ENCODE assay signal across 10 cellular contexts in the genomic region with DNA sequence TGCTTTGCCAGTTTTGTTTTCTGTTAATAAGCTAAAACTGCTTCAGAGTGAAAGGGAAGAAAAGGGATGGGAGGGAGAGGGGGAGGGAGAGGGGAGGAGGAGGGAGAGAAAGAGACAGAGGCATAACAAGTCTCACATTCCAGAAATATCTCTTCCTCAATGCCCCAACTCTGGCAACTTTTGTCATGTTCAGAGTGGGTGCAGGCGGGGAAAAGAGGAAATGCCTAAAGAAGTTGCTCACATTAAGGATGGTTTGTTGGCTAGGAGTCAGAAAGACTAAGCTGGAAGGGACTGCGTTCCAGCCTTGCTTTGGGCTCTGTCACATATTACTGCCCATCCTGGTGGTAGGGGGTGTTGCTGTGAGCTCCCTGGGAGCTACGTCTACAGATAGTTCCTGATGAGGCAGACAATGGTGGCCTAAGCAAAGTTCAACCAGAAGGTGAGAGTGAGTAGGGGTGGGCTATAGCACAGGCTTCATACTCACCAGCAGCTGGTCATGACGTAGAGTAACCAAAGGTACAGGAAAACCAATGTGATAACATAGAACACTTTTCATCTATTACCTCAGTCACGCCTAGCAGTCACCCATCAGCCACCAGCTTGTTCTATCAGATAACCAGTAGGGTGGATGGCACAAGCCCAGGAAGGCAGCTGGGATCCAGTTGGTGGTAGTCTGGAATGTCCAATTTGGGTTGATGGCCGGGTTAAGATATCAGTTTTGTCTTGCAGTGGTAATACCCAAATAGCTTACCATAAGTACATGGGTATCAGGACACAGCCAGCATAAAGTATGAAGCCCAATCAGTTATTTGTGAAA. TPM values are rescaled to one million over a fixed set of nuclear protein-coding genes. Genes with fewer than 3 reads are reported as not detected.
DNase-seq lines count a peak whose midpoint lies in the region; TF ChIP-seq lines count a peak whose summit lies in the region.
"Had no signal": no experiment of that assay in that cellular context is flagged by ENCODE, and none has a peak within 500 bp of the region (broad histone marks: within the 10 kb centered on the region; RNA-seq: fewer than 3 reads in every experiment).

No MANE protein-coding gene starts in this region.

- H2AFZ ChIP-seq in PC-9: no peak overlapping the region

- intact Hi-C loops in PC-9 (cut with micrococcal nuclease; ENCODE audit: unreplicated experiment): no loop called here

- DNase-seq in DMS 273 (lab: John Stamatoyannopoulos, UW; ENCODE audit: unreplicated experiment): peak; percentile 32
- no peak for DNase-seq in DMS 273 treated with DMSO at 0.1 percent for 48 hours (lab: John Stamatoyannopoulos, UW)
- no peak for DNase-seq in PC-9
- no peak for DNase-seq in epithelial cell of proximal tubule (ENCODE audit: low read depth)
- DNase-seq in progenitor cell of endocrine pancreas (ENCODE audit: low spot score, unreplicated experiment): no peak
- no peak for DNase-seq in SJCRH30
- no peak for DNase-seq in nephron progenitor cell
- DNase-seq in NCI-H1436 treated with DMSO at 0.1 percent for 48 hours (lab: John Stamatoyannopoulos, UW): no peak
- DNase-seq: SIG-M5 had no signal

- H4K20me1 ChIP-seq in PC-9 (ENCODE audit: insufficient read depth): no peaks in the 10 kb centered on the region

- H3K36me3 Mint-ChIP-seq in progenitor cell of endocrine pancreas (ENCODE audit: insufficient read depth): peaks cover 6% of the 10 kb centered on the region
- H3K36me3 Mint-ChIP-seq in nephron progenitor cell (ENCODE audit: low read depth): peaks cover 14% of the 10 kb centered on the region

- H3K4me2 ChIP-seq in PC-9: peak overlapping the region; percentile 94

- H3K9me3 Mint-ChIP-seq in progenitor cell of endocrine pancreas (ENCODE audit: low read depth): no peaks in the 10 kb centered on the region
- no peaks in the 10 kb centered on the region for H3K9me3 Mint-ChIP-seq in nephron progenitor cell

- no peaks in the 10 kb centered on the region for H3K27me3 ChIP-seq in PC-9 (ENCODE audit: insufficient read depth, low read depth)
- no peaks in the 10 kb centered on the region for H3K27me3 ChIP-seq in SJCRH30

- no peak overlapping the region for H3K4me3 Mint-ChIP-seq in progenitor cell of endocrine pancreas (ENCODE audit: low read depth)
- no peak overlapping the region for H3K4me3 Mint-ChIP-seq in nephron progenitor cell

- no TSS peak for BruUV-seq in PC-9 (replicated peaks; lab: Mats Ljungman, UMichigan)

- H3K27me3 Mint-ChIP-seq in progenitor cell of endocrine pancreas (no peaks in the 10 kb centered on the region), nephron progenitor cell (ENCODE audit: low read depth, poor library complexity) (no peaks in the 10 kb centered on the region)

- TF ChIP-seq CTCF in PC-9 (conservative IDR thresholded peaks at IDR 0.05) (no peak), epithelial cell of proximal tubule (conservative IDR thresholded peaks at IDR 0.05; ENCODE audit: low read depth, low read length) (no peak), progenitor cell of endocrine pancreas (IDR thresholded peaks at IDR 0.05; ENCODE audit: unreplicated experiment) (no peak), nephron progenitor cell (IDR thresholded peaks at IDR 0.05) (no peak)

- no peaks in the 10 kb centered on the region for H3K9me2 ChIP-seq in PC-9 (ENCODE audit: insufficient read depth)

- peaks cover 41% of the 10 kb centered on the region for H3K79me2 ChIP-seq in PC-9 (ENCODE audit: low read depth)

- no peak overlapping the region for H3K4me3 ChIP-seq in PC-9
- peak overlapping the region; percentile 16 for H3K4me3 ChIP-seq in epithelial cell of proximal tubule (ENCODE audit: low read depth, low read length)
- no peak overlapping the region for H3K4me3 ChIP-seq in SJCRH30

- H3K4me1 Mint-ChIP-seq in progenitor cell of endocrine pancreas (ENCODE audit: low read depth): peaks cover 36% of the 10 kb centered on the region
- peaks cover 11% of the 10 kb centered on the region for H3K4me1 Mint-ChIP-seq in nephron progenitor cell

- POLR2A ChIA-PET in PC-9 (lab: Charles Lee; ENCODE audit: unreplicated experiment): interaction anchor here (0.6 kb wide), 2 partner anchors 28 to 466 kb away, joined by 3 read pairs; a partner anchor contains a TSS

- peaks cover 46% of the 10 kb centered on the region for H3K4me1 ChIP-seq in PC-9 (replicated peaks; ENCODE audit: insufficient read depth)
- H3K4me1 ChIP-seq in SJCRH30: peaks cover 10% of the 10 kb centered on the region

- H3K36me3 ChIP-seq in PC-9 (ENCODE audit: low read depth): 0 out of 2 replicates have a peak, but pooled peaks cover 4% of the 10 kb centered on the region
- no peaks in the 10 kb centered on the region for H3K36me3 ChIP-seq in SJCRH30

- peak overlapping the region; percentile 25 for H3K27ac Mint-ChIP-seq in progenitor cell of endocrine pancreas
- H3K27ac Mint-ChIP-seq in nephron progenitor cell: no peak overlapping the region

- H3K27ac ChIP-seq in PC-9 (no peak overlapping the region), SJCRH30 (no peak overlapping the region)
- H3K27ac ChIP-seq: 22Rv1 had no signal

- H3F3A ChIP-seq in PC-9 (ENCODE audit: insufficient read depth, low read depth): no peaks in the 10 kb centered on the region

- CTCF ChIA-PET in PC-9 (lab: Charles Lee): no interaction called here

- H3K9me3 ChIP-seq in PC-9 (ENCODE audit: insufficient read depth, low read depth) (no peaks in the 10 kb centered on the region), SJCRH30 (replicated peaks) (no peaks in the 10 kb centered on the region; the same call in 1 of the 2 replicates)

RNA-seq across cellular contexts. Expression of a gene that starts 2.1 kb away (rescaled TPM):
- total RNA-seq in PC-9 (2021): 10.6 and 10.9 TPM in 2 replicates
- total RNA-seq in epithelial cell of proximal tubule: 8.5 and 10.5 TPM in 2 replicates
- total RNA-seq in progenitor cell of endocrine pancreas: 69.0 and 72.1 TPM in 2 replicates
- total RNA-seq in SJCRH30 (2014; rRNA removed; shearing (Covaris generic)): 12.3 and 13.4 TPM in 2 replicates

RNA-seq across cellular contexts. Expression of a gene that starts 28.0 kb away (rescaled TPM):
- 52.8 and 73.1 TPM in 2 replicates for total RNA-seq in PC-9 (2021)
- 67.6 and 72.3 TPM in 2 replicates for total RNA-seq in epithelial cell of proximal tubule
- total RNA-seq in progenitor cell of endocrine pancreas: 101 and 102 TPM in 2 replicates
- 57.6 and 61.9 TPM in 2 replicates for total RNA-seq in SJCRH30 (2014; rRNA removed; shearing (Covaris generic))
